8 cellular contexts compared by ENCODE assay signal in the genomic region with DNA sequence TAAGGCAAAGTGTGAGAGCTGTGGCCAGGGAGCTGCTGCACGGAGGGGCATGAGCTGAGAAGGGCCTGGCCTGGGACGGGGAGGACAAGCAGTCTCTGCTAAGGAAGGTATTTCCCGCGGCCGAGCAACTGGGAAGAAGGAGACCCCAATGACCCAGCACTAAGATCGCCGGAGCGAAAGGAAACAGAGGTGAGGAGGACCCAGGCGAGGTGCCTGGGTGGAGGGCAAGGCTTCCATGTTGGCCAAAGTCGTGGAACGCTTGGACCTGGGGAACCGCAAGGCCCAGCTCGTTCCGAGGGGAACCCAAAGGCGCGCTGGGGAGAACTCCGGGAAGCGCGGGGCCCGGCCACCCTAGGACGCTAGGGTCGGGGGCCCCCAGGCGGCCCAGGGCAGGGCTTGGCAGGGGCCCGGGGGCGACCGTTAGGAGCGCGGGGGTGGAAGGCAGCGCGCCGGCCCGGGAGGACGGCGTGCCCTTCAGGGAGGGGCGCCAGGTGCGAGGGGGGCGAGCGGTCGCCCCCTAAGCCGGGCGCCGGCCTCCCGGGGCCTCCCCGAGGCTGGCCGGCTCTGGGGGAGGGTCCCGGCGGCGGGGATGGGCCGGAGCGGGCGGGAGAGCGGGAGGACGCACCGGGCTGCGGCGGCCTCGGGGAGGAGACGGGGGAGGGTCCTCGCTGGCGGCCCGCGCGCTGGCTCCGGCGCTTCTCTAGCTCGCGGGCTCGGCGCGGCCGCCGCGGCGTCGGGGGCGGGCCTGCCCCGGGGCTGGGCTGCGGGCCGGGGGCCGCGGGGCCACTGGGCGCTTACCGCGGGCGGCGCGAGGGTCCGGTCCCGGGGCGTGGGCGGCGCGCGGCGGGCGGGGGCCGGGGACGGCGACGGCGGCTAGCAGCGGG. TPM values are rescaled to one million over a fixed set of nuclear protein-coding genes. Genes with fewer than 3 reads are reported as not detected.
DNase-seq lines count a peak whose midpoint lies in the region; ATAC-seq and TF ChIP-seq lines count a peak whose summit lies in the region.

No MANE protein-coding gene starts in this region.

- ATAC-seq in GM18909 (IDR thresholded peaks at IDR 0.05; ENCODE audit: poor library complexity, unreplicated experiment) (peak; percentile 28), lung (ENCODE audit: insufficient read depth, low FRiP score) (no peak), HG02884 (IDR thresholded peaks at IDR 0.05; ENCODE audit: unreplicated experiment) (no peak)

- H3K9me3 ChIP-seq in AG04450 (ENCODE audit: control insufficient read depth, insufficient read depth, low read length) (0 out of 2 replicates have a peak, but pooled peaks cover 4% of the 10 kb centered on the region), lung (ENCODE audit: control insufficient read depth in 2 of 2, insufficient read depth in 1 of 2, low read length in 1 of 2) (no peaks in the 10 kb centered on the region)

- no peaks in the 10 kb centered on the region for H3K36me3 Mint-ChIP-seq in IgD-negative memory B cell

- H3K4me3 ChIP-seq in AG04450 (ENCODE audit: low read depth, low read length), result peak overlapping the region; percentile 80
- H3K4me3 ChIP-seq in cardiac fibroblast (replicated peaks in 1 of 2; ENCODE audit: low read depth in 2 of 2, low read length in 2 of 2), result peak overlapping the region; percentile 73 to 74
- H3K4me3 ChIP-seq in lung, result peak overlapping the region; percentile 68

- 0 to 1% methylated on average over 24 to 101 of the region's 102 CpGs for WGBS in lung, 2 donors

- H3K4me1 Mint-ChIP-seq in IgD-negative memory B cell, result peaks cover 24 to 30% (median 29%) of the 10 kb centered on the region in 3 donors

- H3K4me1 ChIP-seq in lung (ENCODE audit: control insufficient read depth in 2 of 2, insufficient read depth in 2 of 2, low read length in 2 of 2), result peaks cover 4 to 11% of the 10 kb centered on the region in 2 donors

- H3K4me3 Mint-ChIP-seq in IgD-negative memory B cell, result peak overlapping the region; percentile 89 to 97 (median 95)

- no peaks in the 10 kb centered on the region for H3K9me3 Mint-ChIP-seq in IgD-negative memory B cell

- H3K27me3 ChIP-seq in AG04450 (ENCODE audit: control insufficient read depth, insufficient read depth, low read length) (peaks cover 2% of the 10 kb centered on the region), lung (ENCODE audit: control insufficient read depth, insufficient read depth) (no peaks in the 10 kb centered on the region)

- H3K27ac ChIP-seq in AG04450 (ENCODE audit: low read depth, low read length), result no peak overlapping the region
- peak overlapping the region; percentile 15 to 92 for H3K27ac ChIP-seq in lung (ENCODE audit: low read depth in 1 of 2, low read length in 1 of 2)

- H3K36me3 ChIP-seq in lung (ENCODE audit: control insufficient read depth in 2 of 2, insufficient read depth in 2 of 2, low read length in 2 of 2), result peaks cover 0 to 4% of the 10 kb centered on the region in 2 donors

- POLR2A ChIA-PET in AG04450 (lab: Yijun Ruan, JAX), result interaction anchor here (0.6 to 1.8 kb wide), 6 partner anchors 12 to 265 kb away, joined by 3 to 19 read pairs (median 4); partner anchors contain the start of genes PCOLCE, POP7, SLC12A9 and ZCWPW1

- H3K27ac Mint-ChIP-seq in IgD-negative memory B cell, result peak overlapping the region; percentile 92 to 96 (median 93)

- DNase-seq in AG04450 (ENCODE audit: low read depth, low spot score) (no peak), cardiac fibroblast (ENCODE audit: low read depth in 2 of 2) (no peak), lung (ENCODE audit: low spot score) (no peak), ureter (ENCODE audit: low spot score) (peak; percentile 47), AML-193 (lab: John Stamatoyannopoulos, UW) (no peak)

- H3K27me3 Mint-ChIP-seq in IgD-negative memory B cell, result peaks cover 3% of the 10 kb centered on the region

- TF ChIP-seq CTCF in AG04450 (IDR thresholded peaks at IDR 0.05; ENCODE audit: low read depth, low read length), result no peak
- no peak for TF ChIP-seq CTCF in cardiac fibroblast (IDR thresholded peaks at IDR 0.05; ENCODE audit: low read depth, low read length)
- TF ChIP-seq CTCF in lung (IDR thresholded peaks at IDR 0.05; ENCODE audit: control extremely low read depth, extremely low read depth), result no peak

- CTCF ChIA-PET in AG04450 (lab: Charles Lee), result interaction anchor here (0.5 to 4.3 kb wide), 9 partner anchors 12 to 451 kb away, joined by 3 to 56 read pairs (median 7); partner anchors contain the start of genes POP7 and SLC12A9

RNA-seq across cellular contexts. Expression of gene GIGYF1, which starts 0.5 kb away (rescaled TPM):
- polyA plus RNA-seq in AG04450 (2011; rRNA removed) (4.4 and 5.2 TPM in 2 replicates), IgD-negative memory B cell (2.6 TPM), lung (10 to 100 TPM; 19.0 to 36.8 TPM)
- polyA minus RNA-seq in AG04450 (2011; rRNA and poly(A)+ RNA removed), result 4.7 and 5.4 TPM in 2 replicates
- total RNA-seq in lung (10 to 100 TPM; 30.8 to 41.6 TPM), ureter (44.9 TPM)

RNA-seq across cellular contexts. Expression of gene POP7, which starts 12.4 kb away (rescaled TPM):
- polyA plus RNA-seq in AG04450 (2011; rRNA removed), result 17.7 and 20.0 TPM in 2 replicates
- polyA minus RNA-seq in AG04450 (2011; rRNA and poly(A)+ RNA removed), result 8.9 and 9.2 TPM in 2 replicates
- polyA plus RNA-seq in IgD-negative memory B cell, result 48.6 TPM
- 10 to 100 TPM; 20.3 to 30.1 TPM for total RNA-seq in lung
- polyA plus RNA-seq in lung, result 10 to 100 TPM; 36.5 to 50.6 TPM
- 28.0 TPM for total RNA-seq in ureter

RNA-seq across cellular contexts. Expression of gene GNB2, which starts 20.0 kb away (rescaled TPM):
- polyA plus RNA-seq in AG04450 (2011; rRNA removed), result 68.4 and 114 TPM in 2 replicates
- 77.8 and 95.0 TPM in 2 replicates for polyA minus RNA-seq in AG04450 (2011; rRNA and poly(A)+ RNA removed)
- polyA plus RNA-seq in IgD-negative memory B cell, result 62.7 TPM
- 100 to 1,000 TPM; 150 to 327 TPM for total RNA-seq in lung
- 100 to 1,000 TPM; 130 to 381 TPM for polyA plus RNA-seq in lung
- 225 TPM for total RNA-seq in ureter

RNA-seq across cellular contexts. Expression of gene EPO, which starts 26.7 kb away (rescaled TPM):
- polyA plus RNA-seq in AG04450 (2011; rRNA removed) (not detected in 2 replicates), IgD-negative memory B cell (not detected), lung (under 1 TPM in 1 of 2 donors, not detected in 1; 0.10 TPM)
- polyA minus RNA-seq in AG04450 (2011; rRNA and poly(A)+ RNA removed), result not detected in 2 replicates
- total RNA-seq in lung (not detected), ureter (0.68 TPM)

RNA-seq across cellular contexts. Expression of gene ACTL6B, which starts 37.3 kb away (rescaled TPM):
- polyA plus RNA-seq in AG04450 (2011; rRNA removed) (not detected in 2 replicates), IgD-negative memory B cell (not detected), lung (not detected)
- polyA minus RNA-seq in AG04450 (2011; rRNA and poly(A)+ RNA removed), result not detected in 2 replicates
- total RNA-seq in lung (not detected), ureter (not detected)
